Comparison of ENCODE assay signal across 37 cellular contexts in the genomic region with DNA sequence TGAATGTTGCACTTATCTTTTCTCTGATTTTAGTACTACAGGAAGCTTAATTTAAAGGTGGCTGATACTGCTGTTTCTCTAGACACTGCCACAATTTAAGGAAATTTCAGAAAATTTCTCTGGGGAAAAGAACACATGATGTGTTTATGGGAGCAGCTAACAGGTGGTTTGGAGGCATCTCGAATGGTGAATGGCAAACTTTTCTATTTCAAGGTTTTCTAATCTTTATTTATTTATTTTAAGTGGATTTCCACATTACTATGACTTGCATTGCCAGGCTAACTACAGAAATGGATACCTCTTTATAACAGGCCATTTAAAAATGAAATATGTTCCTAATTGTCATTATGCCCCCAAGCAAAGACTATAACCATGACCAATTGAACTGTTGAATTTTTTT. TPM values are rescaled to one million over a fixed set of nuclear protein-coding genes. Genes with fewer than 3 reads are reported as not detected.
"Had no signal": no experiment of that assay in that cellular context is flagged by ENCODE, and none has a peak within 500 bp of the region (broad histone marks: within the 10 kb centered on the region; RNA-seq: fewer than 3 reads in every experiment).

No MANE protein-coding gene starts in this region.

- H3K9me3 ChIP-seq: ascending aorta, body of pancreas, breast epithelium had no signal

- H3K36me3 Mint-ChIP-seq: activated CD8-positive, alpha-beta memory T cell treated with anti-CD3 and anti-CD28 coated beads, Interleukin-2, amount 10 ng/mL, durations not matched to agents 7 days and 5 days; activated naive CD4-positive, alpha-beta T cell treated with anti-CD3 and anti-CD28 coated beads, Interleukin-2, amount 10 ng/mL, durations not matched to agents 7 days and 5 days; activated naive CD4-positive, alpha-beta T cell treated with anti-CD3 and anti-CD28 coated beads, Interleukin-2, amount 50 U/mL, for 24 hours; activated naive CD8-positive, alpha-beta T cell; activated naive CD8-positive, alpha-beta T cell treated with anti-CD3 and anti-CD28 coated beads, Interleukin-2, amount 10 ng/mL, durations not matched to agents 7 days and 5 days had no signal

- H3K9me3 Mint-ChIP-seq: activated B cell treated with CpG ODN at 0.5 μM for 24 hours; activated CD4-positive, alpha-beta memory T cell treated with anti-CD3 and anti-CD28 coated beads, Interleukin-2, amount 10 ng/mL, durations not matched to agents 7 days and 5 days; activated CD4-positive, alpha-beta T cell treated with anti-CD3 and anti-CD28 coated beads, Interleukin-2, amount 10 ng/mL, durations not matched to agents 7 days and 5 days; activated naive CD4-positive, alpha-beta T cell treated with anti-CD3 and anti-CD28 coated beads, Interleukin-2, amount 10 ng/mL, durations not matched to agents 7 days and 5 days; activated naive CD4-positive, alpha-beta T cell treated with anti-CD3 and anti-CD28 coated beads, Interleukin-2, amount 50 U/mL, for 24 hours; activated naive CD8-positive, alpha-beta T cell treated with anti-CD3 and anti-CD28 coated beads, Interleukin-2, amount 10 ng/mL, durations not matched to agents 7 days and 5 days; activated naive CD8-positive, alpha-beta T cell treated with anti-CD3 and anti-CD28 coated beads, Interleukin-2, amount 50 U/mL, for 24 hours; activated T-cell treated with anti-CD3 and anti-CD28 coated beads, Interleukin-2, amount 50 U/mL, for 24 hours; activated T-helper 2 cell treated with anti-CD3 and anti-CD28 coated beads, Interferon-gamma antibody, Interleukin-2, Interleukin-4, amounts not matched to agents 10 μg/mL and 5 μg/mL and 100 μg/mL, durations not matched to agents 14 hours and 24 hours and 36 hours; T-helper 1 cell treated with Interleukin-12 subunit alpha and Interleukin-12 subunit beta and Interleukin-4 antibody, amounts not matched to agents 30 μg/mL and 1 μg/mL, for 36 hours; T-helper 2 cell treated with Interferon-gamma antibody and Interleukin-4, amounts not matched to agents 5 μg/mL and 100 μg/mL, for 36 hours had no signal

- H3K27ac Mint-ChIP-seq: activated B cell treated with CpG ODN at 0.5 μM for 24 hours; activated CD4-positive, alpha-beta memory T cell treated with anti-CD3 and anti-CD28 coated beads, Interleukin-2, amount 10 ng/mL, durations not matched to agents 7 days and 5 days; activated CD4-positive, alpha-beta T cell treated with anti-CD3 and anti-CD28 coated beads for 36 hours; activated CD4-positive, alpha-beta T cell treated with anti-CD3 and anti-CD28 coated beads, Interleukin-2, amount 10 ng/mL, durations not matched to agents 7 days and 5 days; activated CD8-positive, alpha-beta memory T cell treated with anti-CD3 and anti-CD28 coated beads, Interleukin-2, amount 10 ng/mL, durations not matched to agents 7 days and 5 days; activated CD8-positive, alpha-beta T cell treated with anti-CD3 and anti-CD28 coated beads, Interleukin-2, amount 10 ng/mL, durations not matched to agents 7 days and 5 days; activated naive CD4-positive, alpha-beta T cell treated with anti-CD3 and anti-CD28 coated beads, Interleukin-2, amount 10 ng/mL, durations not matched to agents 7 days and 5 days; activated naive CD4-positive, alpha-beta T cell treated with anti-CD3 and anti-CD28 coated beads, Interleukin-2, amount 50 U/mL, for 24 hours; activated naive CD8-positive, alpha-beta T cell; activated naive CD8-positive, alpha-beta T cell treated with anti-CD3 and anti-CD28 coated beads, Interleukin-2, amount 10 ng/mL, durations not matched to agents 7 days and 5 days; activated naive CD8-positive, alpha-beta T cell treated with anti-CD3 and anti-CD28 coated beads, Interleukin-2, amount 50 U/mL, for 24 hours; activated T-cell treated with anti-CD3 and anti-CD28 coated beads, Interleukin-2, amount 50 U/mL, for 24 hours; activated T-helper 2 cell treated with anti-CD3 and anti-CD28 coated beads, Interferon-gamma antibody, Interleukin-2, Interleukin-4, amounts not matched to agents 10 μg/mL and 5 μg/mL and 100 μg/mL, durations not matched to agents 14 hours and 24 hours and 36 hours; T-helper 1 cell treated with Interleukin-12 subunit alpha and Interleukin-12 subunit beta and Interleukin-4 antibody, amounts not matched to agents 30 μg/mL and 1 μg/mL, for 36 hours; T-helper 2 cell treated with Interferon-gamma antibody and Interleukin-4, amounts not matched to agents 5 μg/mL and 100 μg/mL, for 36 hours had no signal

- H3K4me3 Mint-ChIP-seq: activated B cell treated with CpG ODN at 0.5 μM for 24 hours; activated CD4-positive, alpha-beta memory T cell treated with anti-CD3 and anti-CD28 coated beads, Interleukin-2, amount 10 ng/mL, durations not matched to agents 7 days and 5 days; activated CD4-positive, alpha-beta T cell treated with anti-CD3 and anti-CD28 coated beads for 36 hours; activated CD4-positive, alpha-beta T cell treated with anti-CD3 and anti-CD28 coated beads, Interleukin-2, amount 10 ng/mL, durations not matched to agents 7 days and 5 days; activated CD8-positive, alpha-beta memory T cell treated with anti-CD3 and anti-CD28 coated beads, Interleukin-2, amount 10 ng/mL, durations not matched to agents 7 days and 5 days; activated CD8-positive, alpha-beta T cell treated with anti-CD3 and anti-CD28 coated beads, Interleukin-2, amount 10 ng/mL, durations not matched to agents 7 days and 5 days; activated naive CD4-positive, alpha-beta T cell treated with anti-CD3 and anti-CD28 coated beads, Interleukin-2, amount 10 ng/mL, durations not matched to agents 7 days and 5 days; activated naive CD4-positive, alpha-beta T cell treated with anti-CD3 and anti-CD28 coated beads, Interleukin-2, amount 50 U/mL, for 24 hours; activated naive CD8-positive, alpha-beta T cell; activated naive CD8-positive, alpha-beta T cell treated with anti-CD3 and anti-CD28 coated beads, Interleukin-2, amount 10 ng/mL, durations not matched to agents 7 days and 5 days; activated naive CD8-positive, alpha-beta T cell treated with anti-CD3 and anti-CD28 coated beads, Interleukin-2, amount 50 U/mL, for 24 hours; activated T-cell treated with anti-CD3 and anti-CD28 coated beads, Interleukin-2, amount 50 U/mL, for 24 hours; T-helper 1 cell treated with Interleukin-12 subunit alpha and Interleukin-12 subunit beta and Interleukin-4 antibody, amounts not matched to agents 30 μg/mL and 1 μg/mL, for 36 hours; T-helper 2 cell treated with Interferon-gamma antibody and Interleukin-4, amounts not matched to agents 5 μg/mL and 100 μg/mL, for 36 hours had no signal

- FAIRE-seq: TTC549 had no signal

- H3K27ac ChIP-seq: ascending aorta, body of pancreas, brain microvascular endothelial cell, breast epithelium, VCaP had no signal

- DNase-seq: activated B cell treated with CpG ODN at 0.5 μM for 24 hours; activated CD4-positive, alpha-beta memory T cell treated with anti-CD3 and anti-CD28 coated beads, Interleukin-2, amount 10 ng/mL, durations not matched to agents 7 days and 5 days; activated CD4-positive, alpha-beta T cell treated with anti-CD3 and anti-CD28 coated beads for 36 hours; activated CD4-positive, alpha-beta T cell treated with anti-CD3 and anti-CD28 coated beads for 48 hours; activated CD4-positive, alpha-beta T cell treated with anti-CD3 and anti-CD28 coated beads, Interleukin-2, amount 10 ng/mL, durations not matched to agents 7 days and 5 days; activated CD4-positive, alpha-beta T cell treated with anti-CD3 and anti-CD28 coated beads, Interleukin-2, amount 50 U/mL, for 48 hours; activated CD4-positive, CD25-positive, alpha-beta regulatory T cell treated with anti-CD3 and anti-CD28 coated beads, Interleukin-2, amount 50 U/mL, for 72 hours; activated CD8-positive, alpha-beta memory T cell treated with anti-CD3 and anti-CD28 coated beads for 24 hours; activated CD8-positive, alpha-beta memory T cell treated with anti-CD3 and anti-CD28 coated beads, Interleukin-2, amount 10 ng/mL, durations not matched to agents 7 days and 5 days; activated CD8-positive, alpha-beta memory T cell treated with anti-CD3 and anti-CD28 coated beads, Interleukin-2, amount 50 U/mL, for 48 hours; activated CD8-positive, alpha-beta T cell treated with anti-CD3 and anti-CD28 coated beads, Interleukin-2, amount 10 ng/mL, durations not matched to agents 7 days and 5 days; activated effector memory CD4-positive, alpha-beta T cell treated with Interleukin-2 at 50 U/mL for 16 hours; activated gamma-delta T cell; activated naive CD4-positive, alpha-beta T cell treated with anti-CD3 and anti-CD28 coated beads, Interleukin-2, amount 10 ng/mL, durations not matched to agents 7 days and 5 days; activated naive CD4-positive, alpha-beta T cell treated with Interleukin-2 at 50 U/mL for 16 hours; activated naive CD8-positive, alpha-beta T cell treated with anti-CD3 and anti-CD28 coated beads, Interleukin-2, amount 10 ng/mL, durations not matched to agents 7 days and 5 days; activated naive CD8-positive, alpha-beta T cell treated with anti-CD3 and anti-CD28 coated beads, Interleukin-2, amount 50 U/mL, for 24 hours; activated T-cell treated with anti-CD3 and anti-CD28 coated beads, Interleukin-2, amount 50 U/mL, for 24 hours; activated T-cell treated with anti-CD3 and anti-CD28 coated beads, Interleukin-2, amount 50 U/mL, for 48 hours; amygdala; anterior cingulate cortex; body of pancreas; brain microvascular endothelial cell; central memory CD4-positive, alpha-beta T cell; T-helper 1 cell; T-helper 2 cell; T-helper 9 cell had no signal

- H3K4me3 ChIP-seq: ascending aorta, body of pancreas, breast epithelium had no signal

- H3K27me3 ChIP-seq: ascending aorta, body of pancreas, brain microvascular endothelial cell, breast epithelium had no signal

- H3K4me1 ChIP-seq: ascending aorta, body of pancreas, breast epithelium had no signal

- H3K4me1 Mint-ChIP-seq: activated B cell treated with CpG ODN at 0.5 μM for 24 hours; activated naive CD4-positive, alpha-beta T cell treated with anti-CD3 and anti-CD28 coated beads, Interleukin-2, amount 10 ng/mL, durations not matched to agents 7 days and 5 days; activated naive CD4-positive, alpha-beta T cell treated with anti-CD3 and anti-CD28 coated beads, Interleukin-2, amount 50 U/mL, for 24 hours; activated naive CD8-positive, alpha-beta T cell treated with anti-CD3 and anti-CD28 coated beads, Interleukin-2, amount 10 ng/mL, durations not matched to agents 7 days and 5 days had no signal

- H3K36me3 ChIP-seq: ascending aorta, brain microvascular endothelial cell, breast epithelium had no signal

RNA-seq across cellular contexts. Expression of a gene that starts 50.4 kb away (rescaled TPM):
- total RNA-seq: activated B cell treated with CpG ODN at 0.5 μM for 24 hours; activated CD4-positive, alpha-beta memory T cell treated with anti-CD3 and anti-CD28 coated beads, Interleukin-2, amount 10 ng/mL, durations not matched to agents 7 days and 5 days; activated CD4-positive, alpha-beta T cell treated with anti-CD3 and anti-CD28 coated beads for 36 hours; activated CD4-positive, alpha-beta T cell treated with anti-CD3 and anti-CD28 coated beads, Interleukin-2, amount 10 ng/mL, durations not matched to agents 7 days and 5 days; activated CD8-positive, alpha-beta memory T cell treated with anti-CD3 and anti-CD28 coated beads, Interleukin-2, amount 10 ng/mL, durations not matched to agents 7 days and 5 days; activated CD8-positive, alpha-beta T cell treated with anti-CD3 and anti-CD28 coated beads, Interleukin-2, amount 10 ng/mL, durations not matched to agents 7 days and 5 days; activated naive CD8-positive, alpha-beta T cell treated with anti-CD3 and anti-CD28 coated beads, Interleukin-2, amount 10 ng/mL, durations not matched to agents 7 days and 5 days; activated T-helper 2 cell treated with anti-CD3 and anti-CD28 coated beads, Interferon-gamma antibody, Interleukin-2, Interleukin-4, amounts not matched to agents 10 μg/mL and 5 μg/mL and 100 μg/mL, durations not matched to agents 14 hours and 24 hours and 36 hours; ascending aorta; body of pancreas; cerebellum had no signal
